In the genomic region with DNA sequence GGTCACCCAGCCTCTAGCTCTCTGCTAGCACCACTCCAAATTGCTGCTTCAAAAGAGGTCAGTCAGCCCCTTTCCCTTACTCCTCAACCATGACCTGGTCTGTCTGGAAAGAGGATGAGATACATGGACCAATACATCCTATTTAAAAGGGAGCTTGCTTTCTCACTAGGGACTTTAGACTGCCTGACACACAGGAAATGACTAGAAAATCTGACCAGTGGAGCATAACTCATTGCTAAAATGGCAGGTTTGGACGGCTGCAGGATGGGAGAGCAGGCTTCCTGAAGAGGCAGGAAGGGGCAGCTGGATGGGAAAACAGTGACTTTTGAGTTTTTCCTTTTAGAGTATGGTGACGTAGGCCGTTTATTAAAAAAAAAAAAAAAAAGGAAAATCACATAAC, we compare ENCODE assay signal across 8 cellular contexts. TPM values are rescaled to one million over a fixed set of nuclear protein-coding genes. Genes with fewer than 3 reads are reported as not detected.
DNase-seq lines count a peak whose midpoint lies in the region; ATAC-seq and TF ChIP-seq lines count a peak whose summit lies in the region.

No MANE protein-coding gene starts in this region.

- peaks cover 25% of the 10 kb centered on the region for H3K79me2 ChIP-seq in KMS-11 (ENCODE audit: insufficient read depth, low read depth)

- ATAC-seq in activated CD8-positive, alpha-beta memory T cell treated with anti-CD3 and anti-CD28 coated beads, Interleukin-2, amount 10 ng/mL, durations not matched to agents 7 days and 5 days: no peak

- TF ChIP-seq CTCF in KMS-11 (conservative IDR thresholded peaks at IDR 0.05; ENCODE audit: low read depth, low read length) (no peak), esophagus squamous epithelium (IDR thresholded peaks at IDR 0.05) (no peak)

- H3K4me3 ChIP-seq in KMS-11 (IDR thresholded peaks at IDR 0.05; ENCODE audit: insufficient read depth, low read depth, low read length) (no peak overlapping the region), esophagus squamous epithelium (no peak overlapping the region), stomach smooth muscle (ENCODE audit: low read length in 2 of 2) (no peak overlapping the region)

- peaks cover 64% of the 10 kb centered on the region for H3K4me1 ChIP-seq in KMS-11 (ENCODE audit: low read depth, poor library complexity, severe bottlenecking)
- H3K4me1 ChIP-seq in esophagus squamous epithelium: peaks cover 25 to 73% (median 27%) of the 10 kb centered on the region in 3 donors
- peaks cover 19% of the 10 kb centered on the region for H3K4me1 ChIP-seq in stomach smooth muscle (ENCODE audit: control insufficient read depth, insufficient read depth, low read length)

- H3K27ac ChIP-seq in KMS-11 (no peak overlapping the region), esophagus squamous epithelium (peak overlapping the region in 3 of 4 donors; percentile 20 to 54 (median 29)), stomach smooth muscle (ENCODE audit: low read length) (peak overlapping the region; percentile 31)

- H3K9me3 Mint-ChIP-seq in activated CD8-positive, alpha-beta memory T cell treated with anti-CD3 and anti-CD28 coated beads, Interleukin-2, amount 10 ng/mL, durations not matched to agents 7 days and 5 days (ENCODE audit: low read depth): no peaks in the 10 kb centered on the region

- TF ChIP-seq POLR2A in esophagus squamous epithelium (IDR thresholded peaks at IDR 0.05): no peak

- H3K36me3 Mint-ChIP-seq in activated CD8-positive, alpha-beta memory T cell treated with anti-CD3 and anti-CD28 coated beads, Interleukin-2, amount 10 ng/mL, durations not matched to agents 7 days and 5 days: peaks cover 16% of the 10 kb centered on the region

- DNase-seq in activated CD8-positive, alpha-beta memory T cell treated with anti-CD3 and anti-CD28 coated beads, Interleukin-2, amount 10 ng/mL, durations not matched to agents 7 days and 5 days: no peak
- DNase-seq in activated CD8-positive, alpha-beta memory T cell treated with anti-CD3 and anti-CD28 coated beads, Interleukin-2, amount 50 U/mL, for 4 hours: no peak
- DNase-seq in esophagus squamous epithelium (lab: John Stamatoyannopoulos, UW) (no peak), NCI-H1092 treated with DMSO at 0.1 percent for 48 hours (lab: John Stamatoyannopoulos, UW) (no peak), DMS79 (lab: John Stamatoyannopoulos, UW) (no peak), H4 (ENCODE audit: low spot score) (no peak)

- H3K36me3 ChIP-seq in KMS-11 (ENCODE audit: insufficient read depth) (no peaks in the 10 kb centered on the region), esophagus squamous epithelium (no peaks in the 10 kb centered on the region), stomach smooth muscle (ENCODE audit: control insufficient read depth in 2 of 2, insufficient read depth in 2 of 2, low read length in 2 of 2) (no peaks in the 10 kb centered on the region)

- H3K27me3 Mint-ChIP-seq in activated CD8-positive, alpha-beta memory T cell treated with anti-CD3 and anti-CD28 coated beads, Interleukin-2, amount 10 ng/mL, durations not matched to agents 7 days and 5 days: no peaks in the 10 kb centered on the region

- H4K20me1 ChIP-seq in KMS-11 (ENCODE audit: insufficient read depth): no peaks in the 10 kb centered on the region; the same call in 1 of the 2 replicates

- H3K4me1 Mint-ChIP-seq in activated CD8-positive, alpha-beta memory T cell treated with anti-CD3 and anti-CD28 coated beads, Interleukin-2, amount 10 ng/mL, durations not matched to agents 7 days and 5 days: peaks cover 50% of the 10 kb centered on the region

- H3K27ac Mint-ChIP-seq in activated CD8-positive, alpha-beta memory T cell treated with anti-CD3 and anti-CD28 coated beads, Interleukin-2, amount 10 ng/mL, durations not matched to agents 7 days and 5 days: peak overlapping the region; percentile 26

- no peak overlapping the region for H2AFZ ChIP-seq in KMS-11 (ENCODE audit: low read depth)

- H3K27me3 ChIP-seq in KMS-11 (ENCODE audit: insufficient read depth, low read depth): no peaks in the 10 kb centered on the region
- H3K27me3 ChIP-seq in esophagus squamous epithelium: no peaks in the 10 kb centered on the region
- H3K27me3 ChIP-seq in stomach smooth muscle (ENCODE audit: control insufficient read depth in 1 of 2, insufficient read depth in 2 of 2, low read length in 2 of 2): no peaks in the 10 kb centered on the region

- H3K4me3 Mint-ChIP-seq in activated CD8-positive, alpha-beta memory T cell treated with anti-CD3 and anti-CD28 coated beads, Interleukin-2, amount 10 ng/mL, durations not matched to agents 7 days and 5 days: no peak overlapping the region

- 40 to 52% methylated on average over 3 of the region's 3 CpGs for whole genome bisulfite sequencing in esophagus squamous epithelium, 2 donors

- H3K9me3 ChIP-seq in esophagus squamous epithelium (no peaks in the 10 kb centered on the region), stomach smooth muscle (ENCODE audit: control insufficient read depth in 2 of 2, low read length in 2 of 2) (no peaks in the 10 kb centered on the region)

- intact Hi-C loops in esophagus squamous epithelium (cut with DNase I): no loop called here

- H3K4me2 ChIP-seq in KMS-11: peak overlapping the region; percentile 22; the same call in 1 of the 2 replicates

- H3K9ac ChIP-seq in KMS-11 (no peak overlapping the region), stomach smooth muscle (ENCODE audit: low read length in 2 of 2) (no peak overlapping the region)

- CTCF ChIA-PET in activated CD8-positive, alpha-beta memory T cell treated with anti-CD3 and anti-CD28 coated beads, Interleukin-2, amount 10 ng/mL, durations not matched to agents 7 days and 5 days (lab: Charles Lee): interaction anchor here (0.6 to 1.7 kb wide), 6 partner anchors 10 to 196 kb away, joined by 3 to 7 read pairs (median 4); partner anchors contain the start of gene STIM1

RNA-seq across cellular contexts. Expression of gene STIM1, which starts 25.3 kb away (rescaled TPM):
- total RNA-seq in activated CD8-positive, alpha-beta memory T cell treated with anti-CD3 and anti-CD28 coated beads, Interleukin-2, amount 10 ng/mL, durations not matched to agents 7 days and 5 days: 100 to 1,000 TPM in 1 of 2 experiments, 10 to 100 TPM in 1; 83.5 to 104 TPM
- 100 to 1,000 TPM in 1 of 4 donors, 10 to 100 TPM in 3; 50.1 to 112 (median 63.3) TPM for total RNA-seq in esophagus squamous epithelium
- 22.1 and 22.7 TPM in 2 replicates for total RNA-seq in H4 (2014; rRNA removed; shearing (Covaris generic))

RNA-seq across cellular contexts. Expression of gene RHOG, which starts 40.0 kb away (rescaled TPM):
- total RNA-seq in activated CD8-positive, alpha-beta memory T cell treated with anti-CD3 and anti-CD28 coated beads, Interleukin-2, amount 10 ng/mL, durations not matched to agents 7 days and 5 days: 100 to 1,000 TPM; 154 to 163 TPM
- 10 to 100 TPM; 51.6 to 84.5 (median 72.7) TPM for total RNA-seq in esophagus squamous epithelium
- total RNA-seq in H4 (2014; rRNA removed; shearing (Covaris generic)): 37.4 and 62.5 TPM in 2 replicates
